12 cellular contexts compared by ENCODE assay signal in the genomic region with DNA sequence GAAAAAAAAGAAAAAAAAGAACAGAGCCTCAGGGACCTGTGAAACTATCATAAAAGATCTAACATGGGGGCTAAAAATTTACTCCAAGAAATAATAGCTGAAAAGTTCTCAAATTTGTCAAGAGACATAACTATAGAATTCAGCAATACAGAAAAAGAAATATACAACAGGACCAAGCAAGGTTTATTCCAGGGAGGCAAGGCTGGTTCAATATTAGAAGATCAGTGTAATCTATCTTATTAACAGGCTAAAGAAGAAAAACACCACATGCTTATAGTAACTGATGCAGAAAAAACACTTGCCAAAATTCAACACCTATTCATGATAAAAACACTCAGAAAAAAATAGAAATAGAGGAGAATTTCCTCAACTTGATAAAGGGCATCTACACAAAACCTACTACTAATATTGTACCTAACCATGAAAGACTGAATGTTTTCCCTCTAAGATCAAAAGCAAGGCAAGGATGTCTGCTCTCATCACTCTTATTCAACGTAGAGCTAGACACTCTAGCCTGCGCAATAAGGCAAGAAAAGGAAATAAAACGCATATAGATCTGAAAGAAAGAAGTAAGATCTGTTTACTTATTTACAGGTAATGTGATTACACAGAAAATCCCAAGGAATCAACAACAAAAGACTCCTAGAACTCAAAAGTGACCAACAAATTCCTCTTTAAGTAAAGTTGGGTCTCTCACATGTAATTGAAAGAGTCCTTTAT. TPM values are rescaled to one million over a fixed set of nuclear protein-coding genes. Genes with fewer than 3 reads are reported as not detected.
A peak's percentile ranks its signal among the peaks of the same experiment; 100 is the strongest.
DNase-seq lines count a peak whose midpoint lies in the region; ATAC-seq and TF ChIP-seq lines count a peak whose summit lies in the region.
"Had no signal": no experiment of that assay in that cellular context is flagged by ENCODE, and none has a peak within 500 bp of the region (broad histone marks: within the 10 kb centered on the region; RNA-seq: fewer than 3 reads in every experiment).

No MANE protein-coding gene starts in this region.

- in situ Hi-C loops in G401 (cut with HindIII; ENCODE audit: low sequenced_read_pairs), result no loop called here

- H3K36me3 ChIP-seq in left lung (no peaks in the 10 kb centered on the region), stomach (no peaks in the 10 kb centered on the region)

- intact Hi-C loops in activated B cell treated with CpG ODN at 0.5 μM for 24 hours (cut with micrococcal nuclease) (loop anchor here (1.0 to 5.0 kb wide), 4 partner anchors 11 to 515 kb away; partner anchors contain the start of genes CRYM, DCUN1D3, ERI2 and LYRM1), left lung (cut with DNase I) (no loop called here), stomach (cut with DNase I; ENCODE audit: low total_unique reads) (no loop called here)

- H3K4me1 Mint-ChIP-seq in activated T-cell treated with anti-CD3 and anti-CD28 coated beads, Interleukin-2, amount 50 U/mL, for 24 hours (ENCODE audit: low read depth), result peaks cover 28% of the 10 kb centered on the region
- H3K4me1 Mint-ChIP-seq in activated B cell treated with CpG ODN at 0.5 μM for 24 hours, result peaks cover 15% of the 10 kb centered on the region

- CTCF ChIA-PET in activated B cell treated with CpG ODN at 0.5 μM for 24 hours (lab: Charles Lee), result no interaction called here

- DNase-seq in activated T-cell treated with anti-CD3 and anti-CD28 coated beads, Interleukin-2, amount 50 U/mL, for 24 hours, result no peak
- DNase-seq in activated T-cell treated with anti-CD3 and anti-CD28 coated beads for 4 hours (no peak), activated B cell treated with CpG ODN at 0.5 μM for 24 hours (no peak), left lung (no peak), stomach (no peak), G401 (ENCODE audit: low spot score) (no peak), HPDE6-E6E7 (ENCODE audit: extremely low spot score) (no peak)
- DNase-seq: cerebellar nuclear complex, NCI-H1417 treated with DMSO at 0.1 percent for 48 hours, NCI-H526 had no signal

- no peaks in the 10 kb centered on the region for H3K27me3 Mint-ChIP-seq in activated T-cell treated with anti-CD3 and anti-CD28 coated beads, Interleukin-2, amount 50 U/mL, for 24 hours
- H3K27me3 Mint-ChIP-seq in activated B cell treated with CpG ODN at 0.5 μM for 24 hours, result no peaks in the 10 kb centered on the region

- H3K4me1 ChIP-seq in left lung (peaks cover 0 to 3% of the 10 kb centered on the region in 2 donors), stomach (peaks cover 5 to 33% (median 14%) of the 10 kb centered on the region in 4 donors)

- H3K27ac Mint-ChIP-seq in activated T-cell treated with anti-CD3 and anti-CD28 coated beads, Interleukin-2, amount 50 U/mL, for 24 hours, result peak overlapping the region; percentile 93
- peak overlapping the region; percentile 93 for H3K27ac Mint-ChIP-seq in activated B cell treated with CpG ODN at 0.5 μM for 24 hours

- no peaks in the 10 kb centered on the region for H3K9me3 ChIP-seq in left lung
- H3K9me3 ChIP-seq in stomach, result no peaks in the 10 kb centered on the region

- 81 to 84% (median 82%) methylated on average over 3 of the region's 3 CpGs for WGBS in stomach, 5 donors

- H3K27ac ChIP-seq in left lung (peak overlapping the region; percentile 81 to 88), stomach (peak overlapping the region in 4 of 5 donors; percentile 79 to 85 (median 82))
- H3K27ac ChIP-seq: RWPE1 had no signal

- H3K36me3 Mint-ChIP-seq in activated T-cell treated with anti-CD3 and anti-CD28 coated beads, Interleukin-2, amount 50 U/mL, for 24 hours (ENCODE audit: low read depth), result peaks cover 4% of the 10 kb centered on the region
- H3K36me3 Mint-ChIP-seq in activated B cell treated with CpG ODN at 0.5 μM for 24 hours (ENCODE audit: low read depth), result peaks cover 9% of the 10 kb centered on the region

- no peak for TF ChIP-seq CTCF in activated B cell treated with CpG ODN at 0.5 μM for 24 hours (IDR thresholded peaks at IDR 0.05)
- no peak for TF ChIP-seq CTCF in left lung (IDR thresholded peaks at IDR 0.05)
- no peak for TF ChIP-seq CTCF in stomach (IDR thresholded peaks at IDR 0.05)

- peak overlapping the region; percentile 80 for H3K4me3 Mint-ChIP-seq in activated T-cell treated with anti-CD3 and anti-CD28 coated beads, Interleukin-2, amount 50 U/mL, for 24 hours
- H3K4me3 Mint-ChIP-seq in activated B cell treated with CpG ODN at 0.5 μM for 24 hours, result peak overlapping the region; percentile 90

- TF ChIP-seq POLR2A in stomach (IDR thresholded peaks at IDR 0.05), result no peak

- no peak for TF ChIP-seq EP300 in stomach (IDR thresholded peaks at IDR 0.05)

- POLR2A ChIA-PET in activated B cell treated with CpG ODN at 0.5 μM for 24 hours (lab: Charles Lee), result interaction anchor here (0.6 kb wide), 1 partner anchor 1882 kb away, joined by 4 read pairs; no protein-coding TSS in a partner anchor

- H3K27me3 ChIP-seq in left lung (no peaks in the 10 kb centered on the region), stomach (no peaks in the 10 kb centered on the region)

- no peak for ATAC-seq in activated B cell treated with CpG ODN at 0.5 μM for 24 hours (ENCODE audit: low read depth)
- ATAC-seq in left lung, result no peak
- ATAC-seq in HG03432 (IDR thresholded peaks at IDR 0.05; ENCODE audit: unreplicated experiment), result no peak

- no peaks in the 10 kb centered on the region for H3K9me3 Mint-ChIP-seq in activated T-cell treated with anti-CD3 and anti-CD28 coated beads, Interleukin-2, amount 50 U/mL, for 24 hours
- H3K9me3 Mint-ChIP-seq in activated B cell treated with CpG ODN at 0.5 μM for 24 hours, result peaks cover 8% of the 10 kb centered on the region

- H3K4me3 ChIP-seq in left lung (no peak overlapping the region), stomach (peak overlapping the region in 1 of 4 donors; percentile 43)

RNA-seq across cellular contexts. Expression of gene ACSM3, which starts 1.2 kb away (rescaled TPM):
- total RNA-seq in activated B cell treated with CpG ODN at 0.5 μM for 24 hours (12.8 and 13.6 TPM in 2 replicates), left lung (10 to 100 TPM; 15.7 to 16.6 TPM), stomach (10 to 100 TPM in 4 of 5 donors, 1 to 10 TPM in 1; 5.8 to 78.1 (median 15.6) TPM)
- 100 to 1,000 TPM in 1 of 3 donors, 10 to 100 TPM in 2; 46.3 to 114 (median 48.8) TPM for polyA plus RNA-seq in stomach
- 0.78 TPM in 1 of 2 replicates, not detected in the other for total RNA-seq in G401 (2014; rRNA removed; shearing (Covaris generic))

RNA-seq across cellular contexts. Expression of gene THUMPD1, which starts 20.9 kb away (rescaled TPM):
- total RNA-seq in activated B cell treated with CpG ODN at 0.5 μM for 24 hours (41.1 and 42.2 TPM in 2 replicates), left lung (10 to 100 TPM; 31.0 to 32.7 TPM), stomach (100 to 1,000 TPM in 1 of 5 donors, 10 to 100 TPM in 3, 1 to 10 TPM in 1; 3.2 to 101 (median 44.6) TPM)
- 10 to 100 TPM; 14.7 to 24.0 (median 18.6) TPM for polyA plus RNA-seq in stomach
- total RNA-seq in G401 (2014; rRNA removed; shearing (Covaris generic)), result 34.2 and 37.6 TPM in 2 replicates

RNA-seq across cellular contexts. Expression of gene ERI2, which starts 43.7 kb away (rescaled TPM):
- total RNA-seq in activated B cell treated with CpG ODN at 0.5 μM for 24 hours (4.3 and 4.5 TPM in 2 replicates), left lung (10 to 100 TPM; 16.3 to 19.4 TPM), stomach (10 to 100 TPM in 4 of 5 donors, 1 to 10 TPM in 1; 9.6 to 49.0 (median 23.7) TPM)
- 10 to 100 TPM in 1 of 3 donors, 1 to 10 TPM in 2; 8.5 to 10.6 (median 9.6) TPM for polyA plus RNA-seq in stomach
- 12.6 and 18.0 TPM in 2 replicates for total RNA-seq in G401 (2014; rRNA removed; shearing (Covaris generic))

RNA-seq across cellular contexts. Expression of gene REXO5, which starts 43.8 kb away (rescaled TPM):
- 0.44 and 0.83 TPM in 2 replicates for total RNA-seq in activated B cell treated with CpG ODN at 0.5 μM for 24 hours
- 1 to 10 TPM; 2.9 to 4.8 TPM for total RNA-seq in left lung
- total RNA-seq in stomach, result 10 to 100 TPM in 3 of 5 donors, 1 to 10 TPM in 2; 5.5 to 31.7 (median 18.0) TPM
- polyA plus RNA-seq in stomach, result 1 to 10 TPM; 4.7 to 7.3 (median 7.2) TPM
- total RNA-seq in G401 (2014; rRNA removed; shearing (Covaris generic)), result 8.7 and 9.8 TPM in 2 replicates
